21 cellular contexts compared by ENCODE assay signal in the genomic region with DNA sequence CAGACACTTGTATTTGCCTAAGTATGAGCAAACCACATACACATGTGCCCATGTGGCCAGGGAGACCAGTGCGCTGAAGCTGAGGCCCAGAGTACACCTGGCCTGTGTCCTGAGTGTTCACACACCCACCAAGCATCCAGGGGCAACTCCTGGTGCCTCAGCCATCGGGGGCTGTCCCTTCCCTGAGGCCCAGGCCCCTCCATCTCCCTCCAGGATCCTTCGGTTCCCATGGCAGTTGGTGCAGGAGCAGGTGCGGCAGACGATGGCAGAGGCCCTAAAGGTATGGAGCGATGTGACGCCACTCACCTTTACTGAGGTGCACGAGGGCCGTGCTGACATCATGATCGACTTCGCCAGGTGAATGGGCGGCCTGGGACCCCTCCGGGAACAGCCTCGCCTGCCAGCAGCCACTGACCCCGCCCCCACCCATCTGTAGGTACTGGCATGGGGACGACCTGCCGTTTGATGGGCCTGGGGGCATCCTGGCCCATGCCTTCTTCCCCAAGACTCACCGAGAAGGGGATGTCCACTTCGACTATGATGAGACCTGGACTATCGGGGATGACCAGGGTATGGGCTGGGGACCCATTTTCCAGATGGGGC. TPM values are rescaled to one million over a fixed set of nuclear protein-coding genes. Genes with fewer than 3 reads are reported as not detected.
"Had no signal": no experiment of that assay in that cellular context is flagged by ENCODE, and none has a peak within 500 bp of the region (broad histone marks: within the 10 kb centered on the region; RNA-seq: fewer than 3 reads in every experiment).

No MANE protein-coding gene starts in this region.

- H3K9me3 ChIP-seq: MG63, SJCRH30 had no signal

- H3K36me3 ChIP-seq: MG63, SJCRH30 had no signal

- H3K27me3 ChIP-seq: MG63, SJCRH30 had no signal

- H3K4me3 ChIP-seq: MG63 had no signal

- DNase-seq: Karpas-422, KG1, MG63, NCI-H1092, NCI-H1105 treated with DMSO at 0.1 percent for 48 hours, NCI-H1417 treated with DMSO at 0.1 percent for 48 hours, NCI-H146, NCI-H1694 treated with DMSO at 0.1 percent for 48 hours, NCI-H1930, NCI-H2081, NCI-H2107, NCI-H2227 treated with DMSO at 0.1 percent for 48 hours, NCI-H446, NCI-H510A, NCI-H524 treated with DMSO at 0.1 percent for 48 hours, NCI-H69, NCI-H774, RPMI8226, SHP77 treated with DMSO at 0.1 percent for 48 hours had no signal

RNA-seq across cellular contexts. Expression of gene C22orf15, which starts 17.5 kb away (rescaled TPM):
- total RNA-seq: HT-29, SJCRH30 had no signal

RNA-seq across cellular contexts. Expression of gene VPREB3, which starts 26.0 kb away (rescaled TPM):
- total RNA-seq: HT-29 had no signal
